ENCODE assay signal across 34 cellular contexts in genomic region chr6:168025831-168026325, GRCh38. TPM values are rescaled to one million over a fixed set of nuclear protein-coding genes. Genes with fewer than 3 reads are reported as not detected.
DNase-seq lines count a peak whose midpoint lies in the region; ATAC-seq, FAIRE-seq and TF ChIP-seq lines count a peak whose summit lies in the region.
"Had no signal": no experiment of that assay in that cellular context is flagged by ENCODE, and none has a peak within 500 bp of the region (broad histone marks: within the 10 kb centered on the region; RNA-seq: fewer than 3 reads in every experiment).

No MANE protein-coding gene starts in this region.

- H2AFZ ChIP-seq in K562 (ENCODE audit: low read depth, low read length) = 0 out of 2 replicates have a peak overlapping the region, but pooled peaks have one; percentile 33
- H2AFZ ChIP-seq: GM23248 had no signal

- CTCF ChIA-PET in K562 (lab: Yijun Ruan, JAX; ENCODE audit: low intra/inter-chr PET ratio) = no interaction called here

- H3K4me1 ChIP-seq in right atrium auricular region = peaks cover 0 to 12% of the 10 kb centered on the region in 2 donors
- H3K4me1 ChIP-seq in left ventricle myocardium inferior = peaks cover 14% of the 10 kb centered on the region
- H3K4me1 ChIP-seq in K562 (replicated peaks in 1 of 2; ENCODE audit: control insufficient read depth in 2 of 2, insufficient read depth in 2 of 2, low read length in 2 of 2) = peaks cover 0 to 9% of the 10 kb centered on the region in 2 experiments; a peak in 3 of 5 replicates
- H3K4me1 ChIP-seq: foreskin keratinocyte, testis had no signal

- H3K79me2 ChIP-seq in K562 (ENCODE audit: control insufficient read depth, insufficient read depth, low read length) = no peaks in the 10 kb centered on the region

- TF ChIP-seq EP300 in K562 (IDR thresholded peaks at IDR 0.05; ENCODE audit: low read length) = no peak

- H3K4me2 ChIP-seq in K562 (ENCODE audit: insufficient read depth, low read length) = no peak overlapping the region; the same call in 1 of the 2 replicates

- H3K27me3 ChIP-seq in right atrium auricular region = no peaks in the 10 kb centered on the region
- no peaks in the 10 kb centered on the region for H3K27me3 ChIP-seq in left ventricle myocardium inferior (ENCODE audit: low read depth)
- peaks cover 31 to 57% of the 10 kb centered on the region in 2 experiments for H3K27me3 ChIP-seq in K562 (ENCODE audit: control insufficient read depth in 2 of 2, insufficient read depth in 2 of 2, low read length in 2 of 2)
- H3K27me3 ChIP-seq in dorsolateral prefrontal cortex = no peaks in the 10 kb centered on the region
- H3K27me3 ChIP-seq: heart right ventricle, testis had no signal

- no peak for TF ChIP-seq CTCF in right atrium auricular region (IDR thresholded peaks at IDR 0.05)
- no peak for TF ChIP-seq CTCF in left ventricle myocardium inferior (IDR thresholded peaks at IDR 0.05; ENCODE audit: borderline replicate concordance)
- TF ChIP-seq CTCF in K562 (IDR thresholded peaks at IDR 0.05 in 2 of 3, conservative IDR thresholded peaks at IDR 0.05 in 1 of 3; ENCODE audit: insufficient read depth in 2 of 3, low read depth in 1 of 3, low read length in 3 of 3) = no peak
- TF ChIP-seq CTCF in nephron progenitor cell (IDR thresholded peaks at IDR 0.05) = no peak
- TF ChIP-seq CTCF in dorsolateral prefrontal cortex (IDR thresholded peaks at IDR 0.05 in 54 of 56, conservative IDR thresholded peaks at IDR 0.05 in 2 of 56; ENCODE audit: low read depth in 1 of 56, partially characterized antibody in 56 of 56) = no peak

- no TSS peak for BruUV-seq in K562 (replicated peaks; lab: Mats Ljungman, UMichigan)

- H3K27ac Mint-ChIP-seq in nephron progenitor cell = peak overlapping the region; percentile 57
- H3K27ac Mint-ChIP-seq in activated naive CD8-positive, alpha-beta T cell treated with anti-CD3 and anti-CD28 coated beads, Interleukin-2, amount 50 U/mL, for 24 hours = no peak overlapping the region
- H3K27ac Mint-ChIP-seq: activated CD4-positive, alpha-beta T cell treated with anti-CD3 and anti-CD28 coated beads for 36 hours; CD4-positive, alpha-beta memory T cell; T-helper 1 cell treated with Interleukin-12 subunit alpha and Interleukin-12 subunit beta and Interleukin-4 antibody, amounts not matched to agents 30 μg/mL and 1 μg/mL, for 36 hours had no signal

- H3K36me3 ChIP-seq in right atrium auricular region (no peaks in the 10 kb centered on the region), left ventricle myocardium inferior (no peaks in the 10 kb centered on the region), K562 (ENCODE audit: control insufficient read depth, insufficient read depth, low read length) (no peaks in the 10 kb centered on the region)
- H3K36me3 ChIP-seq: heart right ventricle had no signal

- intact Hi-C loops in left ventricle myocardium inferior (cut with micrococcal nuclease) (no loop called here), K562 (cut with micrococcal nuclease) (no loop called here), dorsolateral prefrontal cortex (cut with DNase I) (no loop called here)

- no peak for FAIRE-seq in K562 (lab: Jason Lieb, UNC)
- FAIRE-seq: A204.1, urothelium cell line had no signal

- DNase-seq in right atrium auricular region (ENCODE audit: low spot score) = peak; percentile 32
- no peak for DNase-seq in left ventricle myocardium inferior
- no peak for DNase-seq in K562 (ENCODE audit: extremely low read depth in 1 of 4, low spot score in 3 of 4)
- no peak for DNase-seq in nephron progenitor cell
- no peak for DNase-seq in dorsolateral prefrontal cortex
- no peak for DNase-seq in UCSD-AML1 (lab: John Stamatoyannopoulos, UW; ENCODE audit: unreplicated experiment)
- no peak for DNase-seq in activated naive CD8-positive, alpha-beta T cell treated with anti-CD3 and anti-CD28 coated beads, Interleukin-2, amount 50 U/mL, for 24 hours
- no peak for DNase-seq in activated CD4-positive, alpha-beta T cell treated with anti-CD3 and anti-CD28 coated beads, Interleukin-2, amount 50 U/mL, for 1 hour
- DNase-seq: activated CD4-positive, alpha-beta T cell treated with anti-CD3 and anti-CD28 coated beads for 36 hours; activated naive CD4-positive, alpha-beta T cell; activated T-cell treated with anti-CD3 and anti-CD28 coated beads, Interleukin-2, amount 50 U/mL, for 48 hours; CD4-positive, alpha-beta memory T cell; effector memory CD4-positive, alpha-beta T cell; foreskin keratinocyte; GM23248; heart right ventricle; KBM-7; kidney glomerular epithelial cell; NCI-H146; NCI-H446; NCI-H774; RPMI8226; stimulated activated CD4-positive, alpha-beta T cell treated with anti-CD3 and anti-CD28 coated beads, Interleukin-4, amount 100 ng/mL, for 4 hours; stimulated activated naive CD4-positive, alpha-beta T cell; testis had no signal

- no peak overlapping the region for H3K4me3 Mint-ChIP-seq in nephron progenitor cell
- H3K4me3 Mint-ChIP-seq in activated naive CD8-positive, alpha-beta T cell treated with anti-CD3 and anti-CD28 coated beads, Interleukin-2, amount 50 U/mL, for 24 hours = no peak overlapping the region
- H3K4me3 Mint-ChIP-seq: activated CD4-positive, alpha-beta T cell treated with anti-CD3 and anti-CD28 coated beads for 36 hours; CD4-positive, alpha-beta memory T cell; T-helper 1 cell treated with Interleukin-12 subunit alpha and Interleukin-12 subunit beta and Interleukin-4 antibody, amounts not matched to agents 30 μg/mL and 1 μg/mL, for 36 hours had no signal

- H3K9me3 ChIP-seq in right atrium auricular region (no peaks in the 10 kb centered on the region), left ventricle myocardium inferior (replicated peaks) (no peaks in the 10 kb centered on the region), K562 (replicated peaks; ENCODE audit: control insufficient read depth, insufficient read depth, low read depth, low read length) (no peaks in the 10 kb centered on the region)
- H3K9me3 ChIP-seq: heart right ventricle, testis had no signal

- 11% methylated on average over 18 of the region's 18 CpGs for WGBS in K562 (ENCODE audit: insufficient coverage, low coverage, missing lambda C conversion rate)

- POLR2A ChIA-PET in K562 (lab: Yijun Ruan, JAX) = no interaction called here

- peak; percentile 60 for ATAC-seq in K562
- no peak for ATAC-seq in activated naive CD8-positive, alpha-beta T cell treated with anti-CD3 and anti-CD28 coated beads, Interleukin-2, amount 50 U/mL, for 24 hours
- ATAC-seq: activated CD4-positive, alpha-beta T cell treated with anti-CD3 and anti-CD28 coated beads for 36 hours; foreskin keratinocyte; heart right ventricle; sciatic nerve had no signal

- TF ChIP-seq POLR2A in K562 (conservative IDR thresholded peaks at IDR 0.05) = no peak

- H4K20me1 ChIP-seq in K562 (replicated peaks; ENCODE audit: control insufficient read depth, insufficient read depth, low read length) = no peaks in the 10 kb centered on the region

- H3K9ac ChIP-seq in K562 (ENCODE audit: insufficient read depth in 1 of 2, low read depth in 2 of 2, low read length in 2 of 2) = no peak overlapping the region
- H3K9ac ChIP-seq: GM23248 had no signal

- TF ChIP-seq RAD21 in K562 (CRISPR knock-in tag; conservative IDR thresholded peaks at IDR 0.05 in 1 of 2, IDR thresholded peaks at IDR 0.05 in 1 of 2) = no peak

- H3K27ac ChIP-seq in right atrium auricular region (no peak overlapping the region), left ventricle myocardium inferior (replicated peaks) (no peak overlapping the region), K562 (ENCODE audit: extremely low read depth, low read depth, low read length) (no peak overlapping the region), dorsolateral prefrontal cortex (no peak overlapping the region)
- H3K27ac ChIP-seq: foreskin keratinocyte, GM23248, heart right ventricle, testis had no signal

- no peaks in the 10 kb centered on the region for H3K9me3 Mint-ChIP-seq in nephron progenitor cell
- H3K9me3 Mint-ChIP-seq in activated naive CD8-positive, alpha-beta T cell treated with anti-CD3 and anti-CD28 coated beads, Interleukin-2, amount 50 U/mL, for 24 hours = no peaks in the 10 kb centered on the region
- H3K9me3 Mint-ChIP-seq: T-helper 1 cell treated with Interleukin-12 subunit alpha and Interleukin-12 subunit beta and Interleukin-4 antibody, amounts not matched to agents 30 μg/mL and 1 μg/mL, for 36 hours had no signal

- in situ Hi-C loops in K562 (cut with MboI) = no loop called here

- H3K4me3 ChIP-seq in right atrium auricular region (no peak overlapping the region), left ventricle myocardium inferior (no peak overlapping the region), K562 (no peak overlapping the region), dorsolateral prefrontal cortex (no peak overlapping the region)
- H3K4me3 ChIP-seq: GM23248, heart right ventricle, testis had no signal

- no peaks in the 10 kb centered on the region for H3K36me3 Mint-ChIP-seq in nephron progenitor cell (ENCODE audit: low read depth)
- H3K36me3 Mint-ChIP-seq in activated naive CD8-positive, alpha-beta T cell treated with anti-CD3 and anti-CD28 coated beads, Interleukin-2, amount 50 U/mL, for 24 hours (ENCODE audit: low read depth) = no peaks in the 10 kb centered on the region
- H3K36me3 Mint-ChIP-seq: CD4-positive, alpha-beta memory T cell had no signal

- peaks cover 24% of the 10 kb centered on the region for H3K4me1 Mint-ChIP-seq in nephron progenitor cell
- H3K4me1 Mint-ChIP-seq in activated naive CD8-positive, alpha-beta T cell treated with anti-CD3 and anti-CD28 coated beads, Interleukin-2, amount 50 U/mL, for 24 hours = no peaks in the 10 kb centered on the region
- H3K4me1 Mint-ChIP-seq: activated CD4-positive, alpha-beta T cell treated with anti-CD3 and anti-CD28 coated beads for 36 hours; CD4-positive, alpha-beta memory T cell had no signal

- H3K9me1 ChIP-seq in K562 (ENCODE audit: control insufficient read depth, insufficient read depth, low read length) = no peaks in the 10 kb centered on the region

- H3K27me3 Mint-ChIP-seq in nephron progenitor cell (ENCODE audit: low read depth, poor library complexity) = peaks cover 8% of the 10 kb centered on the region
- H3K27me3 Mint-ChIP-seq in activated naive CD8-positive, alpha-beta T cell treated with anti-CD3 and anti-CD28 coated beads, Interleukin-2, amount 50 U/mL, for 24 hours = peaks cover 11% of the 10 kb centered on the region

RNA-seq across cellular contexts. Expression of gene KIF25, which starts 28.4 kb away (rescaled TPM):
- total RNA-seq in right atrium auricular region (not detected), left ventricle myocardium inferior (0.22 TPM), K562 (2014; rRNA removed) (not detected in 2 replicates), K562 (2014; rRNA removed; fragmentation: Illumina TruSeq; extraction: Trizol) (not detected in 2 replicates), K562 (2015; rRNA removed; fragmentation: Illumina TruSeq; extraction: Trizol) (not detected in 2 replicates), K562 (2021) (0.24 TPM in 1 of 2 replicates, not detected in the other), dorsolateral prefrontal cortex (10 to 100 TPM in 4 of 120 experiments, 1 to 10 TPM in 88, under 1 TPM in 24, not detected in 4; 0.30 to 16.3 (median 2.4) TPM)
- not detected in 2 replicates for total RNA-seq in K562 (2011; cell fraction: chromatin; rRNA removed; ENCODE audit: low replicate concordance)
- not detected in 2 replicates for total RNA-seq in K562 (2011; cell fraction: nucleolus; rRNA removed)
- not detected in 2 replicates for total RNA-seq in K562 (2011; cell fraction: nucleoplasm; rRNA removed)
- polyA plus RNA-seq in K562 (2011; rRNA removed) (0.04 TPM in 1 of 2 replicates, not detected in the other), K562 (2014; fragmentation: Illumina TruSeq; extraction: Trizol) (not detected in 2 replicates), K562 (2014; fragmentation: Nextera tagmentation; extraction: Ambion mirVana) (under 1 TPM; 0.22 to 0.49 TPM), K562 (2014; rRNA removed) (not detected in 2 replicates)
- 0.04 TPM in 1 of 2 replicates, not detected in the other for polyA plus RNA-seq in K562 (2011; cell fraction: cytosol; rRNA removed)
- polyA plus RNA-seq in K562 (2011; cell fraction: nucleus; rRNA removed) = not detected in 2 replicates
- 0.08 and 0.47 TPM in 2 replicates for polyA plus RNA-seq in K562 (2012)
- 0.98 TPM in 1 of 2 replicates, not detected in the other for polyA minus RNA-seq in K562 (2011; rRNA and poly(A)+ RNA removed)
- not detected in 2 replicates for polyA minus RNA-seq in K562 (2011; cell fraction: cytosol; rRNA and poly(A)+ RNA removed)
- polyA minus RNA-seq in K562 (2011; cell fraction: nucleus; rRNA and poly(A)+ RNA removed) = not detected in 2 replicates
- total RNA-seq: activated CD4-positive, alpha-beta T cell treated with anti-CD3 and anti-CD28 coated beads for 36 hours; CD4-positive, alpha-beta memory T cell; epithelial cell of proximal tubule; foreskin keratinocyte; GM23248; HT1080; lung microvascular endothelial cell; SK-MEL-5 had no signal
- polyA plus RNA-seq: CD4-positive, alpha-beta memory T cell; foreskin keratinocyte; GM23248; neural cell had no signal

RNA-seq across cellular contexts. Expression of gene FRMD1, which starts 53.1 kb away (rescaled TPM):
- total RNA-seq in right atrium auricular region (under 1 TPM in 1 of 2 donors, not detected in 1; 0.08 TPM), left ventricle myocardium inferior (0.16 TPM), K562 (2014; rRNA removed) (0.16 TPM in 1 of 2 replicates, not detected in the other), K562 (2014; rRNA removed; fragmentation: Illumina TruSeq; extraction: Trizol) (not detected in 2 replicates), K562 (2015; rRNA removed; fragmentation: Illumina TruSeq; extraction: Trizol) (0.04 TPM in 1 of 2 replicates, not detected in the other), K562 (2021) (not detected in 2 replicates), dorsolateral prefrontal cortex (under 1 TPM in 5 of 120 experiments, not detected in 115; 0.10 to 0.58 (median 0.22) TPM)
- total RNA-seq in K562 (2011; cell fraction: chromatin; rRNA removed; ENCODE audit: low replicate concordance) = not detected in 2 replicates
- total RNA-seq in K562 (2011; cell fraction: nucleolus; rRNA removed) = not detected in 2 replicates
- total RNA-seq in K562 (2011; cell fraction: nucleoplasm; rRNA removed) = not detected in 2 replicates
- polyA plus RNA-seq in K562 (2011; rRNA removed) (0.01 TPM in 1 of 2 replicates, not detected in the other), K562 (2014; fragmentation: Illumina TruSeq; extraction: Trizol) (not detected in 2 replicates), K562 (2014; fragmentation: Nextera tagmentation; extraction: Ambion mirVana) (under 1 TPM in 1 of 2 experiments, not detected in 1; 0.01 TPM), K562 (2014; rRNA removed) (not detected in 2 replicates)
- polyA plus RNA-seq in K562 (2011; cell fraction: cytosol; rRNA removed) = 0.01 TPM in 2 replicates
- polyA plus RNA-seq in K562 (2011; cell fraction: nucleus; rRNA removed) = 0.04 TPM in 1 of 2 replicates, not detected in the other
- 0.04 and 0.18 TPM in 2 replicates for polyA plus RNA-seq in K562 (2012)
- not detected in 2 replicates for polyA minus RNA-seq in K562 (2011; rRNA and poly(A)+ RNA removed)
- polyA minus RNA-seq in K562 (2011; cell fraction: cytosol; rRNA and poly(A)+ RNA removed) = not detected in 2 replicates
- polyA minus RNA-seq in K562 (2011; cell fraction: nucleus; rRNA and poly(A)+ RNA removed) = not detected in 2 replicates
- total RNA-seq: activated CD4-positive, alpha-beta T cell treated with anti-CD3 and anti-CD28 coated beads for 36 hours; CD4-positive, alpha-beta memory T cell; epithelial cell of proximal tubule; foreskin keratinocyte; GM23248; HT1080; lung microvascular endothelial cell; SK-MEL-5 had no signal
- polyA plus RNA-seq: CD4-positive, alpha-beta memory T cell; foreskin keratinocyte; GM23248; neural cell had no signal
